ENCODE assay signal across 27 cellular contexts in genomic region chr16:77469639-77470038, GRCh38. TPM values are rescaled to one million over a fixed set of nuclear protein-coding genes. Genes with fewer than 3 reads are reported as not detected.
"Had no signal": no experiment of that assay in that cellular context is flagged by ENCODE, and none has a peak within 500 bp of the region (broad histone marks: within the 10 kb centered on the region; RNA-seq: fewer than 3 reads in every experiment).

No MANE protein-coding gene starts in this region.

- H2AFZ ChIP-seq: parathyroid adenoma had no signal

- H3K9ac ChIP-seq: parathyroid adenoma had no signal

- ATAC-seq: activated CD4-positive, CD25-positive, alpha-beta regulatory T cell treated with anti-CD3 and anti-CD28 coated beads, Interleukin-2, amount 50 U/mL, for 24 hours; esophagus mucosa; gastrocnemius medialis; left ventricle myocardium superior; right cardiac atrium; stimulated activated naive CD8-positive, alpha-beta T cell treated with anti-CD3 and anti-CD28 coated beads, Interleukin-15, Interleukin-2, amounts not matched to agents 100 U/mL and 50 U/mL, for 24 hours; T-helper 17 cell had no signal

- DNase-seq: activated CD4-positive, alpha-beta memory T cell treated with anti-CD3 and anti-CD28 coated beads, Interleukin-2, amount 10 ng/mL, durations not matched to agents 7 days and 5 days; activated CD4-positive, alpha-beta T cell treated with anti-CD3 and anti-CD28 coated beads, Interleukin-2, amount 10 ng/mL, durations not matched to agents 7 days and 5 days; activated CD8-positive, alpha-beta memory T cell treated with anti-CD3 and anti-CD28 coated beads, Interleukin-2, amount 50 U/mL, for 48 hours; activated gamma-delta T cell; activated naive CD4-positive, alpha-beta T cell treated with anti-CD3 and anti-CD28 coated beads, Interleukin-2, amount 10 ng/mL, durations not matched to agents 7 days and 5 days; activated naive CD8-positive, alpha-beta T cell treated with anti-CD3 and anti-CD28 coated beads, Interleukin-2, amount 10 ng/mL, durations not matched to agents 7 days and 5 days; activated T-cell treated with anti-CD3 and anti-CD28 coated beads, Interleukin-2, amount 50 U/mL, for 24 hours; endodermal cell; head of caudate nucleus; hippocampal formation; left cardiac atrium; left ventricle myocardium superior; right cardiac atrium; stimulated activated CD4-positive, alpha-beta T cell treated with anti-CD3 and anti-CD28 coated beads, Interleukin-4, amount 100 ng/mL, for 1 hour; stimulated activated naive CD8-positive, alpha-beta T cell treated with anti-CD3 and anti-CD28 coated beads, Interleukin-15, Interleukin-2, amounts not matched to agents 100 U/mL and 50 U/mL, for 24 hours; T-helper 17 cell; T1000; uterus; WERI-Rb-1 had no signal

- H3K27me3 ChIP-seq: ascending aorta, gastrocnemius medialis, uterus had no signal

- H3K4me1 ChIP-seq: ascending aorta, gastrocnemius medialis, parathyroid adenoma had no signal

- H3K4me3 ChIP-seq: ascending aorta, gastrocnemius medialis, uterus had no signal

- H3K79me2 ChIP-seq: parathyroid adenoma had no signal

- H3K36me3 ChIP-seq: ascending aorta, gastrocnemius medialis, uterus, WERI-Rb-1 had no signal

- H3K9me3 ChIP-seq: ascending aorta, gastrocnemius medialis, uterus had no signal

- FAIRE-seq: keratinocyte had no signal

- H3K27ac ChIP-seq: ascending aorta, gastrocnemius medialis, parathyroid adenoma, WERI-Rb-1 had no signal

RNA-seq across cellular contexts. Expression of gene ADAMTS18, which starts 34.8 kb away (rescaled TPM):
- total RNA-seq: activated CD4-positive, alpha-beta memory T cell treated with anti-CD3 and anti-CD28 coated beads, Interleukin-2, amount 10 ng/mL, durations not matched to agents 7 days and 5 days; activated CD4-positive, alpha-beta T cell treated with anti-CD3 and anti-CD28 coated beads, Interleukin-2, amount 10 ng/mL, durations not matched to agents 7 days and 5 days; activated naive CD8-positive, alpha-beta T cell treated with anti-CD3 and anti-CD28 coated beads, Interleukin-2, amount 10 ng/mL, durations not matched to agents 7 days and 5 days; ascending aorta; cardiac septum; esophagus mucosa; left ventricle myocardium superior; mucosa of gallbladder; right cardiac atrium; T-helper 17 cell had no signal
- polyA plus RNA-seq: keratinocyte, right cardiac atrium had no signal
